ENCODE assay signal across 16 cellular contexts in the genomic region with DNA sequence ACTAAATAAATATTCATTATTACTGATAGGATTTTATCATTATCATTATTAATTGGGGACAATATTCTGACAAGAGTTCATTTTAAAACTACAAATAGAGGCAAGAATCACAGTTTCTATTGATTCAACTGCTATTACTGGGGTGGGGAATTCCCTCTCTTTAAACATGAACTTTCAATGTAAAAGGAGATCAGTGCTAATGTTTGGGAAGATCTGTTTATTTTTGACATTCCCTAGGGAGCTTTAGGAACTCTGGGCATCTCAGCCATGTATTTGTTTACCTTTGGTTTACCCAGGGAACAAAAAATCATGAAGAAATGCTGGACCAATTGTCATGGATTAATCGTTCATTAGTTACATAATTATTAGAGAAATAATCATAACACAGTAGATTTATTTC.
"Had no signal": no experiment of that assay in that cellular context is flagged by ENCODE, and none has a peak within 500 bp of the region (broad histone marks: within the 10 kb centered on the region; RNA-seq: fewer than 3 reads in every experiment).

No MANE protein-coding gene starts in this region.

- H3K9me3 Mint-ChIP-seq: memory B cell; natural killer cell treated with Interleukin-12 subunit alpha and Interleukin-12 subunit beta and Interleukin-15 and Interleukin-18, amount 100 ng/mL, for 72 hours had no signal

- H3K27ac Mint-ChIP-seq: memory B cell; natural killer cell treated with Interleukin-12 subunit alpha and Interleukin-12 subunit beta and Interleukin-15 and Interleukin-18, amount 100 ng/mL, for 72 hours had no signal

- H3K4me3 ChIP-seq: hepatocyte, left ventricle myocardium inferior, lower lobe of right lung, sigmoid colon had no signal

- H3K4me1 Mint-ChIP-seq: memory B cell had no signal

- H3K36me3 Mint-ChIP-seq: memory B cell; natural killer cell treated with Interleukin-12 subunit alpha and Interleukin-12 subunit beta and Interleukin-15 and Interleukin-18, amount 100 ng/mL, for 72 hours had no signal

- ATAC-seq: esophagus mucosa; left cardiac atrium; lower lobe of right lung; natural killer cell treated with Interleukin-12 subunit alpha and Interleukin-12 subunit beta and Interleukin-15 and Interleukin-18, amount 100 ng/mL, for 72 hours had no signal

- H3K4me3 Mint-ChIP-seq: memory B cell; natural killer cell treated with Interleukin-12 subunit alpha and Interleukin-12 subunit beta and Interleukin-15 and Interleukin-18, amount 100 ng/mL, for 72 hours had no signal

- DNase-seq: effector memory CD4-positive, alpha-beta T cell; foreskin melanocyte; head of caudate nucleus; kidney; left cardiac atrium; left ventricle myocardium inferior; lower lobe of right lung; midbrain; sigmoid colon; small intestine; stimulated activated CD4-positive, alpha-beta T cell treated with anti-CD3 and anti-CD28 coated beads, Interleukin-2, amount 100 ng/mL, for 48 hours; stimulated activated naive CD4-positive, alpha-beta T cell treated with Interleukin-2 at 50 U/mL for 16 hours had no signal
